In the genomic region with DNA sequence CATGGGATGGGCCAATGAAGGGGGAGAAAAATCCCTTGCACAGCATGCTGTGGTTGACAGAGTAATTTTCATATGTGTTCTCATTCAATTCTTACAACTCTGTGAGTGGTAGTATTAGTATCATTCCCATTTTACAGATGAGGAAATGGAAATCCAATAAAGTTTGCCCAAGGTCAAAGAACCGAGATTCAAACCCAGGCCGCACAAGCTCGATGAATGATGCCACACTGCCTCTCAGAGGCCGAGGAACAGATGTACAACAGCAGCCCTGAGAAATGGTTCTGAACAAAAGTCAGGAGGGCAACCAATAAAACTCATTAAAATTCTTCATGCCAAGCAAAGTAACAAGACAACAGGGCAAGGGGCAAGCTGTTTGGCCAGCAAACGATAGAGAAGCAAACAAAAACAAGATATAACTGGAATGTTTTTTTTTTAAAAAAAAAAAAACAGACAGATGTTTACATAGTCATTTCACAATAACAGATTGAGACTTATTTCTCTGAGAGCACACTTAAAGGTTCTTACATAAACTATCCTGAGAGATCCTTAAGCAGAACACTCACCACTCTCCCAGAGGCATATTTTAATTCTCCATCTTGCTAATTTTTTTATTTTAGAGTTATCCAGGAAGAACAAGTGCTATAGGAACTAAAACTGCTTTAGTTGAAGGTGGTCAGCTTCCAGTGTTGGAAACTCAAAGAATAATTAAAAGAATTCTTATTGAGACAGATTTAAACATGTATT, we compare ENCODE assay signal across 8 cellular contexts.
DNase-seq lines count a peak whose midpoint lies in the region; ATAC-seq and TF ChIP-seq lines count a peak whose summit lies in the region.

No MANE protein-coding gene starts in this region.

- ATAC-seq in gastrocnemius medialis: no peak

- H3K36me3 ChIP-seq in BJ (ENCODE audit: control insufficient read depth, insufficient read depth, low read length): no peaks in the 10 kb centered on the region
- no peaks in the 10 kb centered on the region for H3K36me3 ChIP-seq in HAP-1 (replicated peaks)
- H3K36me3 ChIP-seq in OCI-LY3 (replicated peaks; ENCODE audit: low read depth, low read length): no peaks in the 10 kb centered on the region
- H3K36me3 ChIP-seq in gastrocnemius medialis: no peaks in the 10 kb centered on the region

- H4K20me1 ChIP-seq in OCI-LY3 (ENCODE audit: insufficient read depth, low read length): no peaks in the 10 kb centered on the region

- no peaks in the 10 kb centered on the region for H3K9me3 ChIP-seq in HAP-1
- H3K9me3 ChIP-seq in OCI-LY3 (ENCODE audit: insufficient read depth, low read length): no peaks in the 10 kb centered on the region
- no peaks in the 10 kb centered on the region for H3K9me3 ChIP-seq in gastrocnemius medialis

- no peak overlapping the region for H3K27ac ChIP-seq in OCI-LY3 (ENCODE audit: low read length)
- no peak overlapping the region for H3K27ac ChIP-seq in gastrocnemius medialis
- no peak overlapping the region for H3K27ac ChIP-seq in coronary artery

- no peak overlapping the region for H3K27ac Mint-ChIP-seq in activated CD4-positive, alpha-beta memory T cell treated with anti-CD3 and anti-CD28 coated beads for 36 hours

- H3K36me3 Mint-ChIP-seq in activated CD4-positive, alpha-beta memory T cell treated with anti-CD3 and anti-CD28 coated beads for 36 hours: no peaks in the 10 kb centered on the region

- H3K27me3 Mint-ChIP-seq in activated CD4-positive, alpha-beta memory T cell treated with anti-CD3 and anti-CD28 coated beads for 36 hours: peaks cover 8% of the 10 kb centered on the region

- DNase-seq in BJ (ENCODE audit: low read depth) (no peak), HAP-1 (ENCODE audit: low spot score in 2 of 2) (peak; percentile 66 to 71), glomerular visceral epithelial cell (ENCODE audit: extremely low spot score) (peak; percentile 21), gastrocnemius medialis (no peak), retina (no peak), coronary artery (ENCODE audit: low spot score) (no peak)
- DNase-seq in activated CD4-positive, alpha-beta memory T cell treated with anti-CD3 and anti-CD28 coated beads for 36 hours: no peak

- no peaks in the 10 kb centered on the region for H3K79me2 ChIP-seq in OCI-LY3 (ENCODE audit: low read length)

- H3K4me1 ChIP-seq in HAP-1 (peaks cover 5% of the 10 kb centered on the region), OCI-LY3 (ENCODE audit: low read length) (no peaks in the 10 kb centered on the region), gastrocnemius medialis (no peaks in the 10 kb centered on the region)

- no peak overlapping the region for H3K9ac ChIP-seq in OCI-LY3 (ENCODE audit: low read length)

- in situ Hi-C loops in HAP-1 (cut with MboI; ENCODE audit: low sequenced_read_pairs) (loop anchor here (5.0 to 25.0 kb wide), 4 partner anchors 371 to 691 kb away; a partner anchor contains a TSS), gastrocnemius medialis (cut with MboI; ENCODE audit: low sequenced_read_pairs in 4 of 4) (loop anchor here in 1 of 4 donors (25.0 kb wide), 1 partner anchor 696 kb away; no protein-coding TSS in a partner anchor)

- intact Hi-C loops in gastrocnemius medialis (cut with DNase I; ENCODE audit: low total_unique reads): no loop called here
- intact Hi-C loops in activated CD4-positive, alpha-beta memory T cell treated with anti-CD3 and anti-CD28 coated beads for 36 hours (cut with micrococcal nuclease): no loop called here

- CTCF ChIA-PET in BJ (lab: Yijun Ruan, JAX): interaction anchor here (0.7 to 2.0 kb wide), 6 partner anchors 10 to 692 kb away, joined by 3 to 6 read pairs (median 4); no protein-coding TSS in a partner anchor
- CTCF ChIA-PET in activated CD4-positive, alpha-beta memory T cell treated with anti-CD3 and anti-CD28 coated beads for 36 hours (lab: Charles Lee): interaction anchor here (0.6 to 5.9 kb wide), 5 partner anchors 13 to 1459 kb away, joined by 3 to 23 read pairs (median 3); no protein-coding TSS in a partner anchor

- no peaks in the 10 kb centered on the region for H3K4me1 Mint-ChIP-seq in activated CD4-positive, alpha-beta memory T cell treated with anti-CD3 and anti-CD28 coated beads for 36 hours (ENCODE audit: low read depth)

- POLR2A ChIA-PET in BJ (lab: Charles Lee): interaction anchor here (0.7 kb wide), 1 partner anchor 207 kb away, joined by 3 read pairs; no protein-coding TSS in a partner anchor
- POLR2A ChIA-PET in activated CD4-positive, alpha-beta memory T cell treated with anti-CD3 and anti-CD28 coated beads for 36 hours (lab: Charles Lee): no interaction called here

- no peak for TF ChIP-seq POLR2A in gastrocnemius medialis (IDR thresholded peaks at IDR 0.05)

- no peak overlapping the region for H2AFZ ChIP-seq in OCI-LY3 (ENCODE audit: low read depth, low read length)

- TF ChIP-seq CTCF in BJ (IDR thresholded peaks at IDR 0.05; ENCODE audit: insufficient read depth, low read depth, low read length) (peak; percentile 17; the same call in 1 of the 2 replicates), OCI-LY3 (IDR thresholded peaks at IDR 0.05; ENCODE audit: low read depth, low read length) (peak; percentile 75), gastrocnemius medialis (IDR thresholded peaks at IDR 0.05 in 4 of 5, conservative IDR thresholded peaks at IDR 0.05 in 1 of 5) (no peak), coronary artery (IDR thresholded peaks at IDR 0.05) (no peak)

- H3K4me2 ChIP-seq in OCI-LY3 (ENCODE audit: low read length): no peak overlapping the region

- H3K4me3 ChIP-seq in BJ (ENCODE audit: low read depth, low read length) (no peak overlapping the region), HAP-1 (no peak overlapping the region), OCI-LY3 (ENCODE audit: low read length) (no peak overlapping the region), gastrocnemius medialis (no peak overlapping the region), coronary artery (no peak overlapping the region)

- H3K27me3 ChIP-seq in BJ (ENCODE audit: control insufficient read depth, insufficient read depth, low read length) (peaks cover 7% of the 10 kb centered on the region), HAP-1 (ENCODE audit: low read depth) (no peaks in the 10 kb centered on the region), OCI-LY3 (ENCODE audit: low read depth, low read length) (peaks cover 12% of the 10 kb centered on the region; the same call in 1 of the 2 replicates), gastrocnemius medialis (no peaks in the 10 kb centered on the region)

- no peaks in the 10 kb centered on the region for H3K9me3 Mint-ChIP-seq in activated CD4-positive, alpha-beta memory T cell treated with anti-CD3 and anti-CD28 coated beads for 36 hours

- no peak overlapping the region for H3K4me3 Mint-ChIP-seq in activated CD4-positive, alpha-beta memory T cell treated with anti-CD3 and anti-CD28 coated beads for 36 hours

Comparison
In these comparisons a context has a peak if more than half of its experiments do, and no peak if none do; other contexts are left out.
1. DNase-seq: peak in HAP-1 (2 of 2) and glomerular visceral epithelial cell (single experiment); none in BJ (single experiment), gastrocnemius medialis (0 of 2), activated CD4-positive, alpha-beta memory T cell treated with anti-CD3 and anti-CD28 coated beads for 36 hours (single experiment), retina (single experiment) and coronary artery (single experiment).
2. CTCF ChIP-seq: peak in BJ (single experiment) and OCI-LY3 (single experiment); none in gastrocnemius medialis (0 of 5) and coronary artery (single experiment).